ENCODE assay signal across 21 cellular contexts in the genomic region with DNA sequence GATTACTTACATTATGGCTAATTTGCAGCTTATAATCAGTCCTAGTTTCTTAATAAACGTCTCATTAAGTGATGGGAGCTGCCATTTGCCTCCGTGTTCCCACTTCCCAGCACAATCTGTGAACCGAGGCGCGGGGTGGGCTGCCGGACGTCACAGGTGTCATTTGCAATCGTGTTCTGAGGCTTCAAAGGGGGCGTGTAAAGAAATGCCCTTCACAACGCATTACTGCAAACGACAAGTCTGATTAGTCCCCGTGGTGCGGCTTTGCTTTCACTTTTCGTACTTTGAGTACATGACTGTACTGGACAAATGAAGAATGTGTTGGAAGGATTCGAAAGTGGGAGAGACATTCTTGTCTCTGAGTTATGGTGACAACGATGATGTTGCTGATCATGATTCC.
"Had no signal": no experiment of that assay in that cellular context is flagged by ENCODE, and none has a peak within 500 bp of the region (broad histone marks: within the 10 kb centered on the region; RNA-seq: fewer than 3 reads in every experiment).

No MANE protein-coding gene starts in this region.

- H3K4me3 ChIP-seq: coronary artery, dorsolateral prefrontal cortex, hepatocyte, lung, psoas muscle, stomach, thoracic aorta had no signal

- H3K27ac Mint-ChIP-seq: naive B cell, nephron had no signal

- FAIRE-seq: small intestine had no signal

- H3K4me3 Mint-ChIP-seq: naive B cell, nephron had no signal

- H3K4me1 Mint-ChIP-seq: naive B cell, nephron had no signal

- H3K36me3 Mint-ChIP-seq: naive B cell had no signal

- H3K27me3 ChIP-seq: hepatocyte, stomach had no signal

- H3K9me3 Mint-ChIP-seq: naive B cell, nephron had no signal

- H3K4me2 ChIP-seq: hepatocyte had no signal

- H3K9me3 ChIP-seq: psoas muscle, stomach, thoracic aorta had no signal

- DNase-seq: dorsolateral prefrontal cortex; effector CD8-positive, alpha-beta T cell; foreskin melanocyte; head of caudate nucleus; left colon; left ventricle myocardium superior; mesenchymal stem cell; midbrain; naive B cell; psoas muscle; small intestine; stimulated activated CD4-positive, alpha-beta T cell treated with anti-CD3 and anti-CD28 coated beads, Interleukin-12 subunit alpha, Interleukin-12 subunit beta, amount 100 ng/mL, for 4 hours; stimulated activated naive CD4-positive, alpha-beta T cell; stomach; substantia nigra; trophoblast cell had no signal

- ATAC-seq: left colon, left ventricle myocardium superior, psoas muscle had no signal

- H2AFZ ChIP-seq: hepatocyte had no signal

- H3K79me2 ChIP-seq: hepatocyte had no signal

- H3K27ac ChIP-seq: coronary artery, dorsolateral prefrontal cortex, hepatocyte, psoas muscle, stomach, thoracic aorta had no signal

- H3K4me1 ChIP-seq: psoas muscle, stomach had no signal

- H3K36me3 ChIP-seq: stomach, thoracic aorta had no signal
